12 cellular contexts compared by ENCODE assay signal in genomic region chr3:152384412-152384811, GRCh38.
DNase-seq lines count a peak whose midpoint lies in the region; ATAC-seq and TF ChIP-seq lines count a peak whose summit lies in the region.
"Had no signal": no experiment of that assay in that cellular context is flagged by ENCODE, and none has a peak within 500 bp of the region (broad histone marks: within the 10 kb centered on the region; RNA-seq: fewer than 3 reads in every experiment).

No MANE protein-coding gene starts in this region.

- H3K9me3 ChIP-seq in suprapubic skin = no peaks in the 10 kb centered on the region
- H3K9me3 ChIP-seq: testis had no signal

- no peaks in the 10 kb centered on the region for H3K27me3 ChIP-seq in suprapubic skin
- H3K27me3 ChIP-seq: testis had no signal

- no peak for DNase-seq in activated T-cell treated with anti-CD3 and anti-CD28 coated beads, Interleukin-2, amount 50 U/mL, for 4 hours
- no peak for DNase-seq in activated T-cell treated with anti-CD3 and anti-CD28 coated beads, Interleukin-2, amount 50 U/mL, for 48 hours
- peak; percentile 42 for DNase-seq in medulla oblongata (ENCODE audit: extremely low spot score)
- no peak for DNase-seq in suprapubic skin (ENCODE audit: low spot score in 2 of 2)
- no peak for DNase-seq in posterior cingulate gyrus
- DNase-seq in GM13977 (ENCODE audit: low spot score) = no peak
- DNase-seq: central memory CD4-positive, alpha-beta T cell; occipital lobe; stimulated activated CD4-positive, alpha-beta T cell treated with anti-CD3 and anti-CD28 coated beads, Interleukin-2, amount 100 ng/mL, for 48 hours; testis had no signal

- in situ Hi-C loops in GM13977 (cut with MboI; ENCODE audit: low pct_unique_long_range_greater_than_20kb, low sequenced_read_pairs, unreplicated experiment) = no loop called here

- peak overlapping the region; percentile 43 for H3K27ac ChIP-seq in suprapubic skin

- no peak overlapping the region for H3K4me3 ChIP-seq in suprapubic skin
- H3K4me3 ChIP-seq: testis had no signal

- H3K9me3 Mint-ChIP-seq in activated T-cell treated with anti-CD3 and anti-CD28 coated beads, Interleukin-2, amount 50 U/mL, for 4 hours = no peaks in the 10 kb centered on the region
- no peaks in the 10 kb centered on the region for H3K9me3 Mint-ChIP-seq in activated T-helper 17 cell treated with anti-CD3 and anti-CD28 coated beads, Interleukin-2, amount 50 U/mL, for 72 hours

- no peak for TF ChIP-seq CTCF in suprapubic skin (IDR thresholded peaks at IDR 0.05)
- TF ChIP-seq CTCF in GM13977 (IDR thresholded peaks at IDR 0.05; ENCODE audit: extremely low read depth, insufficient read depth, missing control alignments) = no peak

- intact Hi-C loops in posterior cingulate gyrus (cut with DNase I) = loop anchor here (10.0 kb wide), 1 partner anchor 70 kb away; no protein-coding TSS in a partner anchor

- peaks cover 95% of the 10 kb centered on the region for H3K4me1 ChIP-seq in suprapubic skin

- H3K27ac Mint-ChIP-seq in activated T-helper 17 cell treated with anti-CD3 and anti-CD28 coated beads, Interleukin-2, amount 50 U/mL, for 72 hours = peak overlapping the region; percentile 69

- TF ChIP-seq POLR2A in suprapubic skin (IDR thresholded peaks at IDR 0.05) = no peak

- H3K27me3 Mint-ChIP-seq in activated T-cell treated with anti-CD3 and anti-CD28 coated beads, Interleukin-2, amount 50 U/mL, for 4 hours (ENCODE audit: low read depth) = no peaks in the 10 kb centered on the region
- no peaks in the 10 kb centered on the region for H3K27me3 Mint-ChIP-seq in activated T-helper 17 cell treated with anti-CD3 and anti-CD28 coated beads, Interleukin-2, amount 50 U/mL, for 72 hours

- ATAC-seq in activated T-cell treated with anti-CD3 and anti-CD28 coated beads, Interleukin-2, amount 50 U/mL, for 4 hours = peak; percentile 69 to 77
- peak; percentile 80 for ATAC-seq in activated T-helper 17 cell treated with anti-CD3 and anti-CD28 coated beads, Interleukin-2, amount 50 U/mL, for 72 hours (replicated peaks)
- no peak for ATAC-seq in GM19351 (IDR thresholded peaks at IDR 0.05; ENCODE audit: unreplicated experiment)

- H3K36me3 Mint-ChIP-seq in activated T-cell treated with anti-CD3 and anti-CD28 coated beads, Interleukin-2, amount 50 U/mL, for 4 hours (ENCODE audit: insufficient read depth) = peaks cover 11% of the 10 kb centered on the region
- peaks cover 70% of the 10 kb centered on the region for H3K36me3 Mint-ChIP-seq in activated T-helper 17 cell treated with anti-CD3 and anti-CD28 coated beads, Interleukin-2, amount 50 U/mL, for 72 hours (ENCODE audit: low read depth)

- peaks cover 83% of the 10 kb centered on the region for H3K4me1 Mint-ChIP-seq in activated T-cell treated with anti-CD3 and anti-CD28 coated beads, Interleukin-2, amount 50 U/mL, for 4 hours (ENCODE audit: low read depth)
- peaks cover 33% of the 10 kb centered on the region for H3K4me1 Mint-ChIP-seq in activated T-helper 17 cell treated with anti-CD3 and anti-CD28 coated beads, Interleukin-2, amount 50 U/mL, for 72 hours

- no peak for TF ChIP-seq EP300 in suprapubic skin (IDR thresholded peaks at IDR 0.05)

- H3K4me3 Mint-ChIP-seq in activated T-cell treated with anti-CD3 and anti-CD28 coated beads, Interleukin-2, amount 50 U/mL, for 4 hours = no peak overlapping the region
- H3K4me3 Mint-ChIP-seq in activated T-helper 17 cell treated with anti-CD3 and anti-CD28 coated beads, Interleukin-2, amount 50 U/mL, for 72 hours = peak overlapping the region; percentile 31

- H3K36me3 ChIP-seq in suprapubic skin = no peaks in the 10 kb centered on the region
